Comparison of ENCODE assay signal across 9 cellular contexts in genomic region chr2:216034065-216034464, GRCh38. TPM values are rescaled to one million over a fixed set of nuclear protein-coding genes. Genes with fewer than 3 reads are reported as not detected.
A peak's percentile ranks its signal among the peaks of the same experiment; 100 is the strongest.
DNase-seq lines count a peak whose midpoint lies in the region; ATAC-seq and TF ChIP-seq lines count a peak whose summit lies in the region.
"Had no signal": no experiment of that assay in that cellular context is flagged by ENCODE, and none has a peak within 500 bp of the region (broad histone marks: within the 10 kb centered on the region; RNA-seq: fewer than 3 reads in every experiment).

No MANE protein-coding gene starts in this region.

- no peak overlapping the region for H3K56ac ChIP-seq in IMR-90 (ENCODE audit: extremely low read depth, insufficient read depth, low read length)

- no peak overlapping the region for H4K8ac ChIP-seq in IMR-90 (ENCODE audit: low read depth in 2 of 2, low read length in 2 of 2)

- intact Hi-C loops in IMR-90 (cut with micrococcal nuclease) (loop anchor here (10.0 kb wide), 1 partner anchor 631 kb away; no protein-coding TSS in a partner anchor), Right ventricle myocardium superior (cut with DNase I) (no loop called here)

- no peak overlapping the region for H2AFZ ChIP-seq in IMR-90 (replicated peaks; ENCODE audit: low read length, poor library complexity)

- H3K4me1 ChIP-seq in IMR-90 (ENCODE audit: control insufficient read depth, insufficient read depth, low read length) (peaks cover 11% of the 10 kb centered on the region), SJSA1 (replicated peaks) (peaks cover 11% of the 10 kb centered on the region)

- no peak overlapping the region for H3K14ac ChIP-seq in IMR-90 (replicated peaks; ENCODE audit: low read depth, low read length)

- H3K36me3 ChIP-seq in BJ (ENCODE audit: control insufficient read depth, insufficient read depth, low read length) = no peaks in the 10 kb centered on the region
- no peaks in the 10 kb centered on the region for H3K36me3 ChIP-seq in IMR-90 (ENCODE audit: control insufficient read depth, insufficient read depth, low read length)
- no peaks in the 10 kb centered on the region for H3K36me3 ChIP-seq in SJSA1

- H3K4me2 ChIP-seq in IMR-90 (ENCODE audit: low read depth, low read length) = no peak overlapping the region

- in situ Hi-C loops in IMR-90 (cut with MboI; ENCODE audit: low sequenced_read_pairs) = no loop called here

- DNase-seq in BJ (ENCODE audit: low read depth) (no peak), IMR-90 (peak; percentile 77), SJSA1 (ENCODE audit: low read depth in 1 of 2, low spot score in 2 of 2) (peak; percentile 37 to 59), Right ventricle myocardium superior (peak; percentile 64), renal cortical epithelial cell (ENCODE audit: low read depth) (peak; percentile 76)
- DNase-seq in activated naive CD4-positive, alpha-beta T cell treated with anti-CD3 and anti-CD28 coated beads, Interleukin-2, amount 10 ng/mL, durations not matched to agents 7 days and 5 days = peak; percentile 88

- no peak overlapping the region for H4K91ac ChIP-seq in IMR-90 (ENCODE audit: insufficient read depth, low read depth, low read length)

- ATAC-seq in GM19372 (IDR thresholded peaks at IDR 0.05; ENCODE audit: low read depth, unreplicated experiment) (peak; percentile 46), IMR-90 (ENCODE audit: low read depth) (peak; percentile 59), Right ventricle myocardium superior (ENCODE audit: poor library complexity) (peak; percentile 79), GM19452 (IDR thresholded peaks at IDR 0.05; ENCODE audit: unreplicated experiment) (no peak)

- 0 out of 4 replicates have a peak, but pooled peaks cover 0 to 4% of the 10 kb centered on the region in 2 experiments for H3K79me1 ChIP-seq in IMR-90 (ENCODE audit: low read depth in 1 of 2, low read length in 2 of 2)

- no peak overlapping the region for H3K9ac ChIP-seq in IMR-90 (ENCODE audit: low read depth, low read length)

- TF ChIP-seq POLR2A in IMR-90 (IDR thresholded peaks at IDR 0.05; ENCODE audit: low read depth, low read length) = no peak

- H3K27ac Mint-ChIP-seq in activated naive CD4-positive, alpha-beta T cell treated with anti-CD3 and anti-CD28 coated beads, Interleukin-2, amount 10 ng/mL, durations not matched to agents 7 days and 5 days = no peak overlapping the region

- POLR2A ChIA-PET in BJ (lab: Charles Lee) = no interaction called here
- POLR2A ChIA-PET in IMR-90 (lab: Charles Lee; ENCODE audit: unreplicated experiment) = no interaction called here

- H2BK5ac ChIP-seq in IMR-90 (ENCODE audit: low read depth, low read length, poor library complexity, severe bottlenecking) = no peak overlapping the region

- CTCF ChIA-PET in BJ (lab: Yijun Ruan, JAX) (interaction anchor here (0.6 to 4.9 kb wide), 9 partner anchors 10 to 591 kb away, joined by 3 to 57 read pairs (median 4); no protein-coding TSS in a partner anchor), IMR-90 (lab: Yijun Ruan, JAX) (interaction anchor here (0.6 to 1.8 kb wide), 7 partner anchors 8 to 27 kb away, joined by 3 to 5 read pairs (median 3); no protein-coding TSS in a partner anchor)
- CTCF ChIA-PET in activated naive CD4-positive, alpha-beta T cell treated with anti-CD3 and anti-CD28 coated beads, Interleukin-2, amount 10 ng/mL, durations not matched to agents 7 days and 5 days (lab: Charles Lee) = interaction anchor here (0.8 to 4.6 kb wide), 17 partner anchors 11 to 375 kb away, joined by 3 to 25 read pairs (median 7); partner anchors contain the start of gene XRCC5

- no peak overlapping the region for H3K4ac ChIP-seq in IMR-90 (ENCODE audit: low read depth, low read length)

- TF ChIP-seq CTCF in BJ (IDR thresholded peaks at IDR 0.05; ENCODE audit: insufficient read depth, low read depth, low read length) (peak; percentile 90), IMR-90 (conservative IDR thresholded peaks at IDR 0.05; ENCODE audit: low read depth, low read length) (peak; percentile 70)

- no peak overlapping the region for H3K23ac ChIP-seq in IMR-90 (ENCODE audit: low read depth, low read length)

- H2BK15ac ChIP-seq in IMR-90 (ENCODE audit: low read depth, low read length) = no peak overlapping the region

- H3K27me3 ChIP-seq in BJ (ENCODE audit: control insufficient read depth, insufficient read depth, low read length) (no peaks in the 10 kb centered on the region), IMR-90 (ENCODE audit: control insufficient read depth, insufficient read depth, low read length) (no peaks in the 10 kb centered on the region), SJSA1 (replicated peaks) (no peaks in the 10 kb centered on the region)

- H3K27ac ChIP-seq in IMR-90 (ENCODE audit: insufficient read depth, low read length) (no peak overlapping the region), SJSA1 (no peak overlapping the region)

- no peak overlapping the region for H3K18ac ChIP-seq in IMR-90 (ENCODE audit: low read depth, low read length)

- no CpG with 5 or more reads among the region's 1 CpG for WGBS in IMR-90 (ENCODE audit: extremely low coverage in 2 of 2, insufficient read length in 1 of 2), 2 experiments

- H2AK5ac ChIP-seq in IMR-90 (ENCODE audit: low read depth, low read length) = no peak overlapping the region

- H2BK120ac ChIP-seq in IMR-90 (ENCODE audit: low read depth, low read length) = no peak overlapping the region

- no peak overlapping the region for H4K5ac ChIP-seq in IMR-90 (ENCODE audit: low read depth, low read length)

- H3K9me3 ChIP-seq in IMR-90 (ENCODE audit: control insufficient read depth, insufficient read depth, low read length) (no peaks in the 10 kb centered on the region), SJSA1 (replicated peaks) (no peaks in the 10 kb centered on the region)

- TF ChIP-seq RAD21 in IMR-90 (IDR thresholded peaks at IDR 0.05; ENCODE audit: low read length) = peak; percentile 55

- dilution Hi-C loops in IMR-90 (cut with HindIII; ENCODE audit: low sequenced_read_pairs, unreplicated experiment) = no loop called here

- H2BK20ac ChIP-seq in IMR-90 (ENCODE audit: low read depth, low read length) = no peak overlapping the region

- H3K9me3 Mint-ChIP-seq in activated naive CD4-positive, alpha-beta T cell treated with anti-CD3 and anti-CD28 coated beads, Interleukin-2, amount 10 ng/mL, durations not matched to agents 7 days and 5 days = no peaks in the 10 kb centered on the region
- H3K9me3 Mint-ChIP-seq: IgD-negative memory B cell had no signal

- H3K4me3 ChIP-seq in BJ (ENCODE audit: low read depth, low read length) (no peak overlapping the region), IMR-90 (ENCODE audit: insufficient read depth, low read depth, low read length) (no peak overlapping the region), SJSA1 (no peak overlapping the region)

- no peaks in the 10 kb centered on the region for H4K20me1 ChIP-seq in IMR-90 (ENCODE audit: insufficient read depth, low read length)

- H3K9me1 ChIP-seq in IMR-90 (ENCODE audit: insufficient read depth, low read length) = peaks cover 10% of the 10 kb centered on the region; the same call in 1 of the 2 replicates

- peaks cover 26% of the 10 kb centered on the region for H3K4me1 Mint-ChIP-seq in activated naive CD4-positive, alpha-beta T cell treated with anti-CD3 and anti-CD28 coated beads, Interleukin-2, amount 10 ng/mL, durations not matched to agents 7 days and 5 days

- H2AK9ac ChIP-seq in IMR-90 (replicated peaks; ENCODE audit: low read depth, low read length, poor library complexity) = no peak overlapping the region

- no TSS peak for BruUV-seq in IMR-90 (replicated peaks; lab: Mats Ljungman, UMichigan)

- H3K36me3 Mint-ChIP-seq in activated naive CD4-positive, alpha-beta T cell treated with anti-CD3 and anti-CD28 coated beads, Interleukin-2, amount 10 ng/mL, durations not matched to agents 7 days and 5 days = peaks cover 26% of the 10 kb centered on the region
- H3K36me3 Mint-ChIP-seq: IgD-negative memory B cell had no signal

- H3K4me3 Mint-ChIP-seq in activated naive CD4-positive, alpha-beta T cell treated with anti-CD3 and anti-CD28 coated beads, Interleukin-2, amount 10 ng/mL, durations not matched to agents 7 days and 5 days = no peak overlapping the region
- H3K4me3 Mint-ChIP-seq: IgD-negative memory B cell had no signal

- no peaks in the 10 kb centered on the region for H3K27me3 Mint-ChIP-seq in activated naive CD4-positive, alpha-beta T cell treated with anti-CD3 and anti-CD28 coated beads, Interleukin-2, amount 10 ng/mL, durations not matched to agents 7 days and 5 days
- H3K27me3 Mint-ChIP-seq: IgD-negative memory B cell had no signal

TF ChIP-seq in IMR-90, 13 proteins besides CTCF, POLR2A, EP300 and RAD21:
- TF ChIP-seq NFE2L2 (IDR thresholded peaks at IDR 0.05; ENCODE audit: low read depth, low read length) (no peak), SMC3 (IDR thresholded peaks at IDR 0.05; ENCODE audit: low read depth, low read length) (peak; percentile 57), MAFK (IDR thresholded peaks at IDR 0.05; ENCODE audit: low read depth, low read length) (no peak), MXI1 (IDR thresholded peaks at IDR 0.05; ENCODE audit: borderline replicate concordance, low read depth, low read length) (no peak)
TF ChIP-seq in IMR-90: peak in this region for 1.

RNA-seq across cellular contexts. Expression of gene MREG, which starts 20.7 kb away (rescaled TPM):
- polyA plus RNA-seq in BJ (2011; rRNA removed) = 1.1 and 1.7 TPM in 2 replicates
- polyA minus RNA-seq in BJ (2011; rRNA and poly(A)+ RNA removed) = 0.71 and 0.77 TPM in 2 replicates
- total RNA-seq in IMR-90 (2012; rRNA removed) = 1.7 and 1.8 TPM in 2 replicates
- polyA plus RNA-seq in IMR-90 (2012; rRNA removed) = 1.0 and 1.1 TPM in 2 replicates
- polyA plus RNA-seq in IMR-90 (2012; cell fraction: cytosol; rRNA removed) = 0.34 and 0.43 TPM in 2 replicates
- 0.20 and 1.4 TPM in 2 replicates for polyA plus RNA-seq in IMR-90 (2012; cell fraction: nucleus; rRNA removed; ENCODE audit: low replicate concordance)
- total RNA-seq in SJSA1 (2014; rRNA removed; shearing (Covaris generic)) = 0.22 and 1.9 TPM in 2 replicates
- 0.38 TPM for total RNA-seq in Right ventricle myocardium superior
- 1.9 and 13.7 TPM in 2 replicates for total RNA-seq in renal cortical epithelial cell

RNA-seq across cellular contexts. Expression of gene PECR, which starts 47.5 kb away (rescaled TPM):
- polyA plus RNA-seq in BJ (2011; rRNA removed) (5.6 and 9.0 TPM in 2 replicates), IMR-90 (2012; rRNA removed) (11.4 and 12.8 TPM in 2 replicates)
- 2.3 and 3.6 TPM in 2 replicates for polyA minus RNA-seq in BJ (2011; rRNA and poly(A)+ RNA removed)
- total RNA-seq in IMR-90 (2012; rRNA removed) (13.3 and 17.7 TPM in 2 replicates), Right ventricle myocardium superior (6.0 TPM), renal cortical epithelial cell (33.5 and 35.6 TPM in 2 replicates)
- 2.6 and 5.5 TPM in 2 replicates for polyA plus RNA-seq in IMR-90 (2012; cell fraction: cytosol; rRNA removed)
- 2.3 and 5.3 TPM in 2 replicates for polyA plus RNA-seq in IMR-90 (2012; cell fraction: nucleus; rRNA removed; ENCODE audit: low replicate concordance)
- total RNA-seq in SJSA1 (2014; rRNA removed; shearing (Covaris generic)) = 7.8 and 24.7 TPM in 2 replicates

RNA-seq across cellular contexts. Expression of gene TMEM169, which starts 47.7 kb away (rescaled TPM):
- polyA plus RNA-seq in BJ (2011; rRNA removed) = 0.05 and 0.10 TPM in 2 replicates
- polyA minus RNA-seq in BJ (2011; rRNA and poly(A)+ RNA removed) = 0.21 and 0.28 TPM in 2 replicates
- 0.54 and 0.83 TPM in 2 replicates for total RNA-seq in IMR-90 (2012; rRNA removed)
- polyA plus RNA-seq in IMR-90 (2012; rRNA removed) = 0.15 and 0.17 TPM in 2 replicates
- polyA plus RNA-seq in IMR-90 (2012; cell fraction: cytosol; rRNA removed) = 0.05 and 0.13 TPM in 2 replicates
- polyA plus RNA-seq in IMR-90 (2012; cell fraction: nucleus; rRNA removed; ENCODE audit: low replicate concordance) = 0.18 and 0.20 TPM in 2 replicates
- total RNA-seq in SJSA1 (2014; rRNA removed; shearing (Covaris generic)) = 0.19 and 0.84 TPM in 2 replicates
- total RNA-seq in Right ventricle myocardium superior = 0.62 TPM
- 4.3 and 11.8 TPM in 2 replicates for total RNA-seq in renal cortical epithelial cell
